ENCODE assay signal across 3 cellular contexts in the genomic region with DNA sequence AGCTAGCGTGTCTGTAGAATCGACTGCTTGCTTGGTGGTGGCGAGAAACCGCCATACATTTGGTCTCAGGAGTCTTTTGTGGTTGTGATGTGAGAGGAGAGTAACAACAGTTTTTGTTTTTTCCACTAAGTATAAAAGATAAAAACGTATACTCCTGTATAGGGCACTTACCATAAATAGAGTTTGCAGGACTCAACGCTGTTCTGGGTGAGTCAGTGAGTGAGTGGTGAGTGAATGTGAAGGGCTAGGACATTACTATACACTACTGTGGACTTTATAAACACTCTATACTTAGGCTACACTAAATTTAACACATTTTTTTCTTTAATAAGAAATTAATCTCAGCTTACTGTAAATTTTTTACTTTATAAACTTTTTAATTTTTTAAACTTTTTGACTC. TPM values are rescaled to one million over a fixed set of nuclear protein-coding genes. Genes with fewer than 3 reads are reported as not detected.
"Had no signal": no experiment of that assay in that cellular context is flagged by ENCODE, and none has a peak within 500 bp of the region (broad histone marks: within the 10 kb centered on the region; RNA-seq: fewer than 3 reads in every experiment).

No MANE protein-coding gene starts in this region.

RNA-seq across cellular contexts. Expression of a gene that starts 43.7 kb away (rescaled TPM):
- total RNA-seq: ascending aorta, body of pancreas, bronchial epithelial cell had no signal
